ENCODE assay signal across 13 cellular contexts in genomic region chr20:6819599-6819998, GRCh38. TPM values are rescaled to one million over a fixed set of nuclear protein-coding genes. Genes with fewer than 3 reads are reported as not detected.
DNase-seq lines count a peak whose midpoint lies in the region; ATAC-seq, FAIRE-seq and TF ChIP-seq lines count a peak whose summit lies in the region.
"Had no signal": no experiment of that assay in that cellular context is flagged by ENCODE, and none has a peak within 500 bp of the region (broad histone marks: within the 10 kb centered on the region; RNA-seq: fewer than 3 reads in every experiment).

No MANE protein-coding gene starts in this region.

- no peak for TF ChIP-seq POLR2A in endothelial cell of umbilical vein (IDR thresholded peaks at IDR 0.05; ENCODE audit: low read depth, low read length)

- H3K4me2 ChIP-seq in endothelial cell of umbilical vein (ENCODE audit: insufficient read depth, low read length) = no peak overlapping the region

- no peak overlapping the region for H2AFZ ChIP-seq in endothelial cell of umbilical vein (ENCODE audit: low read depth, low read length)

- no TSS peak for BruUV-seq in endothelial cell of umbilical vein (replicated peaks; lab: Mats Ljungman, UMichigan)

- H3K9me3 ChIP-seq in endothelial cell of umbilical vein (replicated peaks; ENCODE audit: control insufficient read depth, insufficient read depth, low read length) (no peaks in the 10 kb centered on the region), mucosa of descending colon (no peaks in the 10 kb centered on the region)

- POLR2A ChIA-PET in endothelial cell of umbilical vein (lab: Charles Lee) = no interaction called here

- ATAC-seq in mucosa of descending colon = peak; percentile 90
- ATAC-seq in GM18511 (IDR thresholded peaks at IDR 0.05; ENCODE audit: unreplicated experiment) = no peak
- ATAC-seq in HG02759 (IDR thresholded peaks at IDR 0.05; ENCODE audit: unreplicated experiment) = no peak
- ATAC-seq in GM21381 (IDR thresholded peaks at IDR 0.05; ENCODE audit: unreplicated experiment) = no peak
- ATAC-seq: activated CD8-positive, alpha-beta memory T cell treated with anti-CD3 and anti-CD28 coated beads, Interleukin-2, amount 10 ng/mL, durations not matched to agents 7 days and 5 days; stimulated activated memory B cell treated with anti-CD40 and anti-IgM and Interleukin-4, amounts not matched to agents 10 μg/mL and 1 μg/mL and 100 μg/mL, for 72 hours had no signal

- H3K79me2 ChIP-seq in endothelial cell of umbilical vein (ENCODE audit: control insufficient read depth, insufficient read depth, low read length) = no peaks in the 10 kb centered on the region

- no peaks in the 10 kb centered on the region for H3K36me3 ChIP-seq in endothelial cell of umbilical vein (ENCODE audit: control insufficient read depth in 2 of 2, extremely low read depth in 1 of 2, insufficient read depth in 2 of 2, low read length in 2 of 2)
- H3K36me3 ChIP-seq in mucosa of descending colon (ENCODE audit: low read depth) = no peaks in the 10 kb centered on the region

- DNase-seq in NCI-H146 (lab: John Stamatoyannopoulos, UW) (peak; percentile 39), NCI-H146 treated with DMSO at 0.1 percent for 48 hours (lab: John Stamatoyannopoulos, UW; ENCODE audit: unreplicated experiment) (no peak), NCI-H1105 treated with DMSO at 0.1 percent for 48 hours (lab: John Stamatoyannopoulos, UW) (peak; percentile 67), endothelial cell of umbilical vein (ENCODE audit: low read depth, low spot score) (peak; percentile 46), mucosa of descending colon (peak in 1 of 3 donors; percentile 64)
- DNase-seq: ACHN; activated CD8-positive, alpha-beta memory T cell treated with anti-CD3 and anti-CD28 coated beads, Interleukin-2, amount 10 ng/mL, durations not matched to agents 7 days and 5 days; anterior cingulate cortex; stimulated activated CD4-positive, alpha-beta T cell treated with anti-CD3 and anti-CD28 coated beads, Interleukin-15, amount 100 ng/mL, for 24 hours had no signal

- dilution Hi-C loops in endothelial cell of umbilical vein (cut with MboI; ENCODE audit: extremely low pct_ligation_motif_present, low sequenced_read_pairs) = no loop called here

- TF ChIP-seq CTCF in endothelial cell of umbilical vein (IDR thresholded peaks at IDR 0.05; ENCODE audit: extremely low read depth in 1 of 2, insufficient read depth in 1 of 2, low read depth in 1 of 2, low read length in 2 of 2) (peak; percentile 16 to 27), mucosa of descending colon (IDR thresholded peaks at IDR 0.05) (no peak)

- FAIRE-seq in endothelial cell of umbilical vein (lab: Jason Lieb, UNC) = peak; percentile 56

- no peaks in the 10 kb centered on the region for H4K20me1 ChIP-seq in endothelial cell of umbilical vein (replicated peaks; ENCODE audit: control insufficient read depth, extremely low read depth, insufficient read depth, low read length)

- H3K4me3 ChIP-seq in endothelial cell of umbilical vein (replicated peaks in 1 of 3; ENCODE audit: insufficient read depth in 1 of 3, low read depth in 1 of 3, low read length in 3 of 3) = no peak overlapping the region
- no peak overlapping the region for H3K4me3 ChIP-seq in mucosa of descending colon

- H3K4me1 ChIP-seq in endothelial cell of umbilical vein (ENCODE audit: control insufficient read depth, extremely low read depth, insufficient read depth, low read length) (no peaks in the 10 kb centered on the region), mucosa of descending colon (ENCODE audit: low read depth) (no peaks in the 10 kb centered on the region)

- H3K9me1 ChIP-seq in endothelial cell of umbilical vein (replicated peaks; ENCODE audit: control insufficient read depth, extremely low read depth, insufficient read depth, low read length) = no peaks in the 10 kb centered on the region

- CTCF ChIA-PET in endothelial cell of umbilical vein (lab: Charles Lee) = interaction anchor here (0.6 to 2.5 kb wide), 21 partner anchors 8 to 1117 kb away, joined by 3 to 27 read pairs (median 3); no protein-coding TSS in a partner anchor

- H3K9ac ChIP-seq in endothelial cell of umbilical vein (replicated peaks; ENCODE audit: extremely low read depth, insufficient read depth, low read length) = no peak overlapping the region

- intact Hi-C loops in endothelial cell of umbilical vein (cut with micrococcal nuclease) = loop anchor here (1.0 to 2.0 kb wide), 5 partner anchors 54 to 641 kb away; no protein-coding TSS in a partner anchor
- intact Hi-C loops in mucosa of descending colon (cut with DNase I, micrococcal nuclease) = loop anchor here in 1 of 2 donors (5.0 kb wide), 1 partner anchor 182 kb away; no protein-coding TSS in a partner anchor

- no peak overlapping the region for H3K27ac ChIP-seq in endothelial cell of umbilical vein (ENCODE audit: insufficient read depth, low read depth, low read length)

- H3K27me3 ChIP-seq in endothelial cell of umbilical vein (ENCODE audit: control insufficient read depth in 2 of 2, insufficient read depth in 2 of 2, low read length in 2 of 2) = peaks cover 0 to 2% of the 10 kb centered on the region in 2 experiments

TF ChIP-seq in endothelial cell of umbilical vein, 7 proteins besides CTCF, POLR2A, EP300 and RAD21:
- TF ChIP-seq FOS (IDR thresholded peaks at IDR 0.05; ENCODE audit: borderline replicate concordance, insufficient read depth, low read length) (no peak), POLR2AphosphoS5 (IDR thresholded peaks at IDR 0.05; ENCODE audit: insufficient read depth, low read depth, low read length) (no peak), GATA2 (IDR thresholded peaks at IDR 0.05; ENCODE audit: insufficient read depth, insufficient read length, low read depth, low read length) (no peak), JUN (IDR thresholded peaks at IDR 0.05; ENCODE audit: borderline replicate concordance, insufficient read depth, insufficient read length, low read depth) (no peak), EZH2 (IDR thresholded peaks at IDR 0.05; ENCODE audit: borderline replicate concordance, low read depth, low read length, severe bottlenecking) (no peak), MAX (IDR thresholded peaks at IDR 0.05; ENCODE audit: insufficient read depth, insufficient read length) (no peak), MYC (IDR thresholded peaks at IDR 0.05; ENCODE audit: low read depth, low read length) (no peak)

RNA-seq across cellular contexts. Expression of gene BMP2, which starts 52.1 kb away (rescaled TPM):
- total RNA-seq in endothelial cell of umbilical vein (11.1 and 15.7 TPM in 2 replicates), mucosa of descending colon (10 to 100 TPM; 22.5 to 64.5 (median 46.1) TPM)
- 5.5 and 7.1 TPM in 2 replicates for polyA plus RNA-seq in endothelial cell of umbilical vein
- polyA plus RNA-seq in endothelial cell of umbilical vein (2011; cell fraction: cytosol; rRNA removed) = 7.6 and 7.9 TPM in 2 replicates
- 11.6 and 15.8 TPM in 2 replicates for polyA plus RNA-seq in endothelial cell of umbilical vein (2011; cell fraction: nucleus; rRNA removed)
- polyA plus RNA-seq in endothelial cell of umbilical vein (2012) = 10.4 and 14.2 TPM in 2 replicates
- 10.8 and 11.3 TPM in 2 replicates for polyA minus RNA-seq in endothelial cell of umbilical vein
- polyA minus RNA-seq in endothelial cell of umbilical vein (2011; cell fraction: cytosol; rRNA and poly(A)+ RNA removed) = 52.6 TPM
- 18.9 and 21.6 TPM in 2 replicates for polyA minus RNA-seq in endothelial cell of umbilical vein (2011; cell fraction: nucleus; rRNA and poly(A)+ RNA removed)
- total RNA-seq: activated CD8-positive, alpha-beta memory T cell treated with anti-CD3 and anti-CD28 coated beads, Interleukin-2, amount 10 ng/mL, durations not matched to agents 7 days and 5 days had no signal
